Comparison of ENCODE assay signal across 9 cellular contexts in genomic region chr6:81451787-81452186, GRCh38.
DNase-seq lines count a peak whose midpoint lies in the region; ATAC-seq and TF ChIP-seq lines count a peak whose summit lies in the region.
"Had no signal": no experiment of that assay in that cellular context is flagged by ENCODE, and none has a peak within 500 bp of the region (broad histone marks: within the 10 kb centered on the region; RNA-seq: fewer than 3 reads in every experiment).

No MANE protein-coding gene starts in this region.

- peak; percentile 95 for ATAC-seq in HG02885 (IDR thresholded peaks at IDR 0.05; ENCODE audit: poor library complexity, unreplicated experiment)
- ATAC-seq in GM19467 (IDR thresholded peaks at IDR 0.05; ENCODE audit: unreplicated experiment): no peak

- DNase-seq in NCI-H1436 (lab: John Stamatoyannopoulos, UW) (peak; percentile 2), NCI-H1436 treated with DMSO at 0.1 percent for 48 hours (lab: John Stamatoyannopoulos, UW) (no peak), iPS-NIHi7 (ENCODE audit: extremely low spot score) (peak; percentile 35), NCI-H82 (lab: John Stamatoyannopoulos, UW) (no peak)
- no peak for DNase-seq in activated naive CD4-positive, alpha-beta T cell treated with Interleukin-2 at 50 U/mL for 16 hours
- DNase-seq: natural killer cell had no signal

TF ChIP-seq in PFSK-1, 5 proteins besides CTCF, POLR2A, EP300 and RAD21:
- TF ChIP-seq REST (IDR thresholded peaks at IDR 0.05; ENCODE audit: insufficient read depth in 1 of 2, low read depth in 2 of 2, low read length in 2 of 2) (0 out of 4 replicates have a peak, but pooled peaks of 1 of the 2 experiments have one; percentile 29), POLR2AphosphoS5 (IDR thresholded peaks at IDR 0.05; ENCODE audit: low read depth, low read length) (0 out of 2 replicates have a peak, but pooled peaks have one; percentile 29), SIN3A (IDR thresholded peaks at IDR 0.05; ENCODE audit: borderline replicate concordance, insufficient read depth, low read length) (0 out of 2 replicates have a peak, but pooled peaks have one; percentile 62), FOXP2 (optimal IDR thresholded peaks at IDR 0.05; ENCODE audit: borderline replicate concordance, extremely low read depth, extremely low read length, insufficient read depth) (no peak), TAF1 (IDR thresholded peaks at IDR 0.05; ENCODE audit: borderline replicate concordance, insufficient read depth, low read length) (peak; percentile 52; the same call in 1 of the 2 replicates)

Comparison
In these comparisons a context has a peak if more than half of its experiments do, and no peak if none do; other contexts are left out.
1. DNase-seq: peak in NCI-H1436 (single experiment) and iPS-NIHi7 (single experiment); none in NCI-H1436 treated with DMSO at 0.1 percent for 48 hours (single experiment), NCI-H82 (single experiment) and activated naive CD4-positive, alpha-beta T cell treated with Interleukin-2 at 50 U/mL for 16 hours (single experiment).